22 cellular contexts compared by ENCODE assay signal in genomic region chr7:111101856-111102646, GRCh38. TPM values are rescaled to one million over a fixed set of nuclear protein-coding genes. Genes with fewer than 3 reads are reported as not detected.
DNase-seq lines count a peak whose midpoint lies in the region; ATAC-seq, FAIRE-seq and TF ChIP-seq lines count a peak whose summit lies in the region.
"Had no signal": no experiment of that assay in that cellular context is flagged by ENCODE, and none has a peak within 500 bp of the region (broad histone marks: within the 10 kb centered on the region; RNA-seq: fewer than 3 reads in every experiment).

No MANE protein-coding gene starts in this region.

- TF ChIP-seq CTCF in K562 (IDR thresholded peaks at IDR 0.05 in 2 of 3, conservative IDR thresholded peaks at IDR 0.05 in 1 of 3; ENCODE audit: insufficient read depth in 2 of 3, low read depth in 1 of 3, low read length in 3 of 3) (no peak), lower lobe of right lung (IDR thresholded peaks at IDR 0.05) (no peak)

- DNase-seq in activated CD4-positive, alpha-beta T cell treated with anti-CD3 and anti-CD28 coated beads, Interleukin-2, amount 10 ng/mL, durations not matched to agents 24 days and 14 days = no peak
- no peak for DNase-seq in activated CD4-positive, alpha-beta T cell treated with anti-CD3 and anti-CD28 coated beads for 48 hours
- DNase-seq in activated naive CD4-positive, alpha-beta T cell (lab: John Stamatoyannopoulos, UW) = no peak
- DNase-seq in K562 (ENCODE audit: extremely low read depth in 1 of 4, low spot score in 3 of 4) (no peak), lower lobe of right lung (no peak)
- DNase-seq: 8988T, DND-41, GM23248, HCEC 1CT, NCI-H1105 treated with DMSO at 0.1 percent for 48 hours, NCI-H1694 treated with DMSO at 0.1 percent for 48 hours, NCI-H2107, NCI-H226, NCI-H524 treated with DMSO at 0.1 percent for 48 hours had no signal

- H3K27me3 Mint-ChIP-seq in activated CD4-positive, alpha-beta T cell treated with anti-CD3 and anti-CD28 coated beads, Interleukin-2, amount 10 ng/mL, durations not matched to agents 24 days and 14 days = no peaks in the 10 kb centered on the region
- no peaks in the 10 kb centered on the region for H3K27me3 Mint-ChIP-seq in activated naive CD4-positive, alpha-beta T cell treated with anti-CD3 and anti-CD28 coated beads, Interleukin-2, amount 50 U/mL, for 24 hours
- H3K27me3 Mint-ChIP-seq: IgD-negative memory B cell had no signal

- intact Hi-C loops in activated CD4-positive, alpha-beta T cell treated with anti-CD3 and anti-CD28 coated beads, Interleukin-2, amount 10 ng/mL, durations not matched to agents 24 days and 14 days (cut with micrococcal nuclease) = loop anchor here (1.0 kb wide), 1 partner anchor 11 kb away; no protein-coding TSS in a partner anchor
- intact Hi-C loops in K562 (cut with micrococcal nuclease) (no loop called here), lower lobe of right lung (cut with DNase I) (no loop called here)

- H3K27ac ChIP-seq in K562 (ENCODE audit: extremely low read depth, low read depth, low read length) = no peak overlapping the region
- no peak overlapping the region for H3K27ac ChIP-seq in lower lobe of right lung
- H3K27ac ChIP-seq: BLaER1, GM23248 had no signal

- H3K9me3 ChIP-seq in K562 (replicated peaks; ENCODE audit: control insufficient read depth, insufficient read depth, low read depth, low read length) = no peaks in the 10 kb centered on the region
- H3K9me3 ChIP-seq in lower lobe of right lung = no peaks in the 10 kb centered on the region
- H3K9me3 ChIP-seq: BLaER1 had no signal

- no peak overlapping the region for H3K4me2 ChIP-seq in K562 (ENCODE audit: insufficient read depth, low read length)
- H3K4me2 ChIP-seq: BLaER1 had no signal

- no peaks in the 10 kb centered on the region for H3K27me3 ChIP-seq in K562 (ENCODE audit: control insufficient read depth in 2 of 2, insufficient read depth in 2 of 2, low read length in 2 of 2)
- no peaks in the 10 kb centered on the region for H3K27me3 ChIP-seq in lower lobe of right lung (ENCODE audit: low read depth)
- H3K27me3 ChIP-seq: BLaER1 had no signal

- no peaks in the 10 kb centered on the region for H3K79me2 ChIP-seq in K562 (ENCODE audit: control insufficient read depth, insufficient read depth, low read length)

- no peaks in the 10 kb centered on the region for H3K4me1 ChIP-seq in K562 (replicated peaks in 1 of 2; ENCODE audit: control insufficient read depth in 2 of 2, insufficient read depth in 2 of 2, low read length in 2 of 2)
- peaks cover 11% of the 10 kb centered on the region for H3K4me1 ChIP-seq in lower lobe of right lung
- H3K4me1 ChIP-seq: BLaER1 had no signal

- H3K36me3 Mint-ChIP-seq in activated CD4-positive, alpha-beta T cell treated with anti-CD3 and anti-CD28 coated beads, Interleukin-2, amount 10 ng/mL, durations not matched to agents 24 days and 14 days (ENCODE audit: low read depth) = peaks cover 76% of the 10 kb centered on the region
- H3K36me3 Mint-ChIP-seq in activated naive CD4-positive, alpha-beta T cell treated with anti-CD3 and anti-CD28 coated beads, Interleukin-2, amount 50 U/mL, for 24 hours = peaks cover 24% of the 10 kb centered on the region
- H3K36me3 Mint-ChIP-seq: IgD-negative memory B cell had no signal

- H4K20me1 ChIP-seq in K562 (replicated peaks; ENCODE audit: control insufficient read depth, insufficient read depth, low read length) = no peaks in the 10 kb centered on the region
- H4K20me1 ChIP-seq: BLaER1 had no signal

- ATAC-seq in K562 (no peak; the same call in 2 of the 3 replicates), GM21723 (IDR thresholded peaks at IDR 0.05; ENCODE audit: unreplicated experiment) (no peak), lower lobe of right lung (no peak), GM18867 (IDR thresholded peaks at IDR 0.05; ENCODE audit: unreplicated experiment) (no peak)
- ATAC-seq: Panc1 had no signal

- no peak overlapping the region for H3K9ac ChIP-seq in K562 (ENCODE audit: insufficient read depth in 1 of 2, low read depth in 2 of 2, low read length in 2 of 2)
- H3K9ac ChIP-seq: BLaER1, GM23248 had no signal

- TF ChIP-seq RAD21 in K562 (CRISPR knock-in tag; conservative IDR thresholded peaks at IDR 0.05 in 1 of 2, IDR thresholded peaks at IDR 0.05 in 1 of 2) = no peak

- no peak for TF ChIP-seq POLR2A in K562 (conservative IDR thresholded peaks at IDR 0.05)

- POLR2A ChIA-PET in K562 (lab: Yijun Ruan, JAX) = interaction anchor here (0.6 kb wide), 1 partner anchor 452 kb away, joined by 3 read pairs; no protein-coding TSS in a partner anchor

- H3K9me1 ChIP-seq in K562 (ENCODE audit: control insufficient read depth, insufficient read depth, low read length) = no peaks in the 10 kb centered on the region

- no peak overlapping the region for H2AFZ ChIP-seq in K562 (ENCODE audit: low read depth, low read length)
- H2AFZ ChIP-seq: GM23248 had no signal

- 87% methylated on average over 1 of the region's 1 CpG for WGBS in K562 (ENCODE audit: insufficient coverage, low coverage, missing lambda C conversion rate)

- no peak for TF ChIP-seq EP300 in K562 (IDR thresholded peaks at IDR 0.05; ENCODE audit: low read length)

- no TSS peak for BruUV-seq in K562 (replicated peaks; lab: Mats Ljungman, UMichigan)

- no peaks in the 10 kb centered on the region for H3K9me3 Mint-ChIP-seq in activated CD4-positive, alpha-beta T cell treated with anti-CD3 and anti-CD28 coated beads, Interleukin-2, amount 10 ng/mL, durations not matched to agents 24 days and 14 days
- no peaks in the 10 kb centered on the region for H3K9me3 Mint-ChIP-seq in activated naive CD4-positive, alpha-beta T cell treated with anti-CD3 and anti-CD28 coated beads, Interleukin-2, amount 50 U/mL, for 24 hours
- H3K9me3 Mint-ChIP-seq: IgD-negative memory B cell had no signal

- in situ Hi-C loops in K562 (cut with MboI) = no loop called here

- H3K36me3 ChIP-seq in K562 (ENCODE audit: control insufficient read depth, insufficient read depth, low read length) (no peaks in the 10 kb centered on the region), lower lobe of right lung (no peaks in the 10 kb centered on the region)
- H3K36me3 ChIP-seq: BLaER1 had no signal

- peak overlapping the region; percentile 23 for H3K27ac Mint-ChIP-seq in activated CD4-positive, alpha-beta T cell treated with anti-CD3 and anti-CD28 coated beads, Interleukin-2, amount 10 ng/mL, durations not matched to agents 24 days and 14 days
- H3K27ac Mint-ChIP-seq in activated naive CD4-positive, alpha-beta T cell treated with anti-CD3 and anti-CD28 coated beads, Interleukin-2, amount 50 U/mL, for 24 hours = peak overlapping the region; percentile 30
- H3K27ac Mint-ChIP-seq: IgD-negative memory B cell had no signal

- peaks cover 59% of the 10 kb centered on the region for H3K4me1 Mint-ChIP-seq in activated CD4-positive, alpha-beta T cell treated with anti-CD3 and anti-CD28 coated beads, Interleukin-2, amount 10 ng/mL, durations not matched to agents 24 days and 14 days
- peaks cover 73% of the 10 kb centered on the region for H3K4me1 Mint-ChIP-seq in activated naive CD4-positive, alpha-beta T cell treated with anti-CD3 and anti-CD28 coated beads, Interleukin-2, amount 50 U/mL, for 24 hours

- H3K4me3 ChIP-seq in K562 (no peak overlapping the region), lower lobe of right lung (no peak overlapping the region)
- H3K4me3 ChIP-seq: BLaER1, GM23248 had no signal

- no peak overlapping the region for H3K4me3 Mint-ChIP-seq in activated CD4-positive, alpha-beta T cell treated with anti-CD3 and anti-CD28 coated beads, Interleukin-2, amount 10 ng/mL, durations not matched to agents 24 days and 14 days
- H3K4me3 Mint-ChIP-seq in activated naive CD4-positive, alpha-beta T cell treated with anti-CD3 and anti-CD28 coated beads, Interleukin-2, amount 50 U/mL, for 24 hours = no peak overlapping the region
- H3K4me3 Mint-ChIP-seq: IgD-negative memory B cell had no signal

- FAIRE-seq in K562 (lab: Jason Lieb, UNC) = no peak
- FAIRE-seq: G401.6 had no signal

- CTCF ChIA-PET in K562 (lab: Yijun Ruan, JAX; ENCODE audit: low intra/inter-chr PET ratio) = no interaction called here

TF ChIP-seq in K562, 482 proteins besides CTCF, POLR2A, EP300 and RAD21 (continues in another document):
- TF ChIP-seq RBFOX2 (IDR thresholded peaks at IDR 0.05; ENCODE audit: low read depth, low read length) = no peak
- no peak for TF ChIP-seq ZNF24 (IDR thresholded peaks at IDR 0.05)
- TF ChIP-seq ZNF217 (CRISPR knock-in tag; IDR thresholded peaks at IDR 0.05) = no peak
- no peak for TF ChIP-seq GATAD2A (IDR thresholded peaks at IDR 0.05)
- no peak for TF ChIP-seq SUPT5H (IDR thresholded peaks at IDR 0.05)

RNA-seq across cellular contexts. Expression of gene LRRN3, which starts 11.1 kb away (rescaled TPM):
- 53.4 and 56.5 TPM in 2 replicates for total RNA-seq in activated CD4-positive, alpha-beta T cell treated with anti-CD3 and anti-CD28 coated beads, Interleukin-2, amount 10 ng/mL, durations not matched to agents 24 days and 14 days
- 0.21 TPM in 1 of 2 replicates, not detected in the other for total RNA-seq in K562 (2011; cell fraction: chromatin; rRNA removed; ENCODE audit: low replicate concordance)
- total RNA-seq in K562 (2011; cell fraction: nucleolus; rRNA removed) = 0.13 TPM in 1 of 2 replicates, not detected in the other
- total RNA-seq in K562 (2011; cell fraction: nucleoplasm; rRNA removed) = 0.07 and 0.15 TPM in 2 replicates
- 0.12 TPM in 1 of 2 replicates, not detected in the other for total RNA-seq in K562 (2014; rRNA removed)
- 0.29 and 0.41 TPM in 2 replicates for total RNA-seq in K562 (2014; rRNA removed; fragmentation: Illumina TruSeq; extraction: Trizol)
- total RNA-seq in K562 (2015; rRNA removed; fragmentation: Illumina TruSeq; extraction: Trizol) = 0.11 and 0.18 TPM in 2 replicates
- 0.20 and 0.35 TPM in 2 replicates for total RNA-seq in K562 (2021)
- 0.07 and 0.09 TPM in 2 replicates for polyA plus RNA-seq in K562 (2011; rRNA removed)
- polyA plus RNA-seq in K562 (2011; cell fraction: cytosol; rRNA removed) = 0.01 and 0.03 TPM in 2 replicates
- polyA plus RNA-seq in K562 (2011; cell fraction: nucleus; rRNA removed) = not detected in 2 replicates
- polyA plus RNA-seq in K562 (2012) = 0.08 and 0.10 TPM in 2 replicates
- polyA plus RNA-seq in K562 (2014; fragmentation: Illumina TruSeq; extraction: Trizol) = 0.10 and 0.21 TPM in 2 replicates
- under 1 TPM; 0.20 to 1.00 TPM for polyA plus RNA-seq in K562 (2014; fragmentation: Nextera tagmentation; extraction: Ambion mirVana)
- 0.05 and 0.16 TPM in 2 replicates for polyA plus RNA-seq in K562 (2014; rRNA removed)
- polyA minus RNA-seq in K562 (2011; rRNA and poly(A)+ RNA removed) = 0.06 and 0.18 TPM in 2 replicates
- not detected in 2 replicates for polyA minus RNA-seq in K562 (2011; cell fraction: cytosol; rRNA and poly(A)+ RNA removed)
- polyA minus RNA-seq in K562 (2011; cell fraction: nucleus; rRNA and poly(A)+ RNA removed) = 0.13 and 0.22 TPM in 2 replicates
- 6.1 TPM for total RNA-seq in lower lobe of right lung
- total RNA-seq: HT1080 had no signal
